In the genomic region with DNA sequence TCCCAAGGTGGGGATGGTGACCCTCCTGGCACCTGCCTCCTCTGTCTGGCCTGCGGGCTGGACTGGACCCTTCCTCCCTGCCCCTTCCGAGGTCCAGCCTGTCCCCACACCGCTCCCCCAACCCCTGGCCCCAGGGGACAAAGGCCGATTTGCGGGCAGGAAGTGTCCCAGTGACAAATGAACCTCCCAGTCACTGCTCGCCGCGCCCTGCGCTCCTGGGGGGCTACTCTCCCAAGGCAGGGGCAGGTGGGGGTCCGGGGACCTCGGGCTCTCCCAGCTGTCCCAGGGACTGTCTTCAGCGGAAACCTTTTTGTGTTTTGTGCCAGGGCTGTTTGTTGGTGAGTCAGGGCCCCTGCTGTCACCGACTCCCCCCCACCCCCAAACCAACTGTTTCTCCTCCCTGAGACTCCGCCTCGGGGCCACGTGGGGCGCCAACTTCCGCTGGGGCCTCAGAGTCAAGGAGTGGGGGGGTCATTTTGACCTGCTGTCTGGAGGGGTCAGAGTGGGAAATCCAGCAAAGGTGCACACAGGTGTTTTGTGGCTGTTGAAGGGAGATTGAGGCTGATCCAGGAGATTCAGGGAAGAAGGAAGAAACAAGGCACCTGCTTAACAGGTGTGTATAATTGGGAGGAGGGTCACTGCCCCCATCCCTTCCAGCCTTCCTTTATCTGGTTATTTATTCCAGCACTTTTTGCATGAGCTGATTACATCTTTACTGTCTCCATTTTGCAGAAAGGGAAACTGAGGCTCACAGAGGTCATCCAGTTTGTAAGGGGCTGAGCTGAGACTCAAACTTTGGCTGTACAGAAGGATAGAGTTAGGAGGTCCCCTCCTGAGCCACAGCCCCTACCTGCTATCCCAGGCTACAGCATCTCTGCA, we compare ENCODE assay signal across 7 cellular contexts. TPM values are rescaled to one million over a fixed set of nuclear protein-coding genes. Genes with fewer than 3 reads are reported as not detected.
DNase-seq lines count a peak whose midpoint lies in the region; ATAC-seq, FAIRE-seq and TF ChIP-seq lines count a peak whose summit lies in the region.

No MANE protein-coding gene starts in this region.

- H3K9me3 ChIP-seq in K562 (replicated peaks; ENCODE audit: control insufficient read depth, insufficient read depth, low read depth, low read length), result no peaks in the 10 kb centered on the region
- H3K9me3 ChIP-seq in keratinocyte (ENCODE audit: control insufficient read depth, low read depth, low read length), result no peaks in the 10 kb centered on the region

- H3K9ac ChIP-seq in K562 (ENCODE audit: insufficient read depth in 1 of 2, low read depth in 2 of 2, low read length in 2 of 2), result peak overlapping the region; percentile 83 to 91
- H3K9ac ChIP-seq in keratinocyte (ENCODE audit: control insufficient read depth, extremely low read depth, insufficient read depth, low read length), result peak overlapping the region; percentile 22

- H3K9me1 ChIP-seq in K562 (ENCODE audit: control insufficient read depth, insufficient read depth, low read length) (no peaks in the 10 kb centered on the region), keratinocyte (ENCODE audit: control insufficient read depth, extremely low read depth, insufficient read depth, low read length) (no peaks in the 10 kb centered on the region)

- H3K79me2 ChIP-seq in K562 (ENCODE audit: control insufficient read depth, insufficient read depth, low read length) (peaks cover 29% of the 10 kb centered on the region), keratinocyte (ENCODE audit: control insufficient read depth, insufficient read depth, low read length) (no peaks in the 10 kb centered on the region)

- FAIRE-seq in K562 (lab: Jason Lieb, UNC) (peak; percentile 71), keratinocyte (lab: Jason Lieb, UNC) (no peak)

- H3K4me3 ChIP-seq in K562, result peak overlapping the region; percentile 97
- peak overlapping the region; percentile 44 to 73 (median 66) for H3K4me3 ChIP-seq in keratinocyte (ENCODE audit: control insufficient read depth in 2 of 3, extremely low read depth in 1 of 3, insufficient read depth in 2 of 3, low read depth in 1 of 3, low read length in 3 of 3)

- DNase-seq in HuH-7.5 (ENCODE audit: low spot score), result peak; percentile 68
- DNase-seq in UCSD-AML1 (lab: John Stamatoyannopoulos, UW; ENCODE audit: unreplicated experiment), result peak; percentile 67
- DNase-seq in K562 (ENCODE audit: extremely low read depth in 1 of 4, low spot score in 3 of 4), result peak; percentile 80 to 91 (median 86)
- DNase-seq in keratinocyte (ENCODE audit: low read depth, low spot score), result no peak
- DNase-seq in stimulated activated CD4-positive, alpha-beta T cell treated with anti-CD3 and anti-CD28 coated beads, Interleukin-1b, Interleukin-23, amount 100 ng/mL, for 24 hours (ENCODE audit: low read depth in 4 of 4, low spot score in 1 of 4), result peak in 3 of 4 experiments; percentile 32 to 61 (median 54)
- DNase-seq in NCI-H187 treated with DMSO at 0.1 percent for 48 hours (lab: John Stamatoyannopoulos, UW), result no peak

- TF ChIP-seq RAD21 in K562 (CRISPR knock-in tag; conservative IDR thresholded peaks at IDR 0.05 in 1 of 2, IDR thresholded peaks at IDR 0.05 in 1 of 2), result peak in 1 of 2 experiments; percentile 12; a peak in 1 of 4 replicates

- CTCF ChIA-PET in K562 (lab: Yijun Ruan, JAX; ENCODE audit: low intra/inter-chr PET ratio), result interaction anchor here (0.6 to 0.8 kb wide), 3 partner anchors 19 to 282 kb away, joined by 3 to 4 read pairs (median 3); a partner anchor contains a TSS

- peak; percentile 40 for TF ChIP-seq EP300 in K562 (IDR thresholded peaks at IDR 0.05; ENCODE audit: low read length)

- TF ChIP-seq CTCF in K562 (IDR thresholded peaks at IDR 0.05 in 2 of 3, conservative IDR thresholded peaks at IDR 0.05 in 1 of 3; ENCODE audit: insufficient read depth in 2 of 3, low read depth in 1 of 3, low read length in 3 of 3) (peak; percentile 23 to 41 (median 25); a peak in 3 of 6 replicates), keratinocyte (optimal IDR thresholded peaks at IDR 0.05 in 1 of 3, IDR thresholded peaks at IDR 0.05 in 1 of 3, conservative IDR thresholded peaks at IDR 0.05 in 1 of 3; ENCODE audit: extremely low read depth in 1 of 3, insufficient read depth in 2 of 3, low read length in 3 of 3) (no peak)

- ATAC-seq in GM18498 (IDR thresholded peaks at IDR 0.05; ENCODE audit: unreplicated experiment) (peak; percentile 59), K562 (peak; percentile 89)

- H3K27me3 ChIP-seq in K562 (ENCODE audit: control insufficient read depth in 2 of 2, insufficient read depth in 2 of 2, low read length in 2 of 2) (no peaks in the 10 kb centered on the region), keratinocyte (ENCODE audit: control insufficient read depth, extremely low read depth, insufficient read depth, low read length) (no peaks in the 10 kb centered on the region)

- 0% methylated on average over 14 of the region's 18 CpGs for WGBS in K562 (ENCODE audit: insufficient coverage, low coverage, missing lambda C conversion rate)

- peak; percentile 74 for TF ChIP-seq POLR2A in K562 (conservative IDR thresholded peaks at IDR 0.05)

- no peaks in the 10 kb centered on the region for H4K20me1 ChIP-seq in K562 (replicated peaks; ENCODE audit: control insufficient read depth, insufficient read depth, low read length)
- H4K20me1 ChIP-seq in keratinocyte (ENCODE audit: control insufficient read depth, extremely low read depth, insufficient read depth, low read length), result no peaks in the 10 kb centered on the region

- POLR2A ChIA-PET in K562 (lab: Yijun Ruan, JAX), result interaction anchor here (1.5 to 7.9 kb wide), 6 partner anchors 18 to 61 kb away, joined by 3 to 106 read pairs (median 10); a partner anchor contains a TSS

- BruUV-seq in K562 (replicated peaks; lab: Mats Ljungman, UMichigan), result TSS peak; percentile 59

- H3K36me3 ChIP-seq in K562 (ENCODE audit: control insufficient read depth, insufficient read depth, low read length), result peaks cover 37% of the 10 kb centered on the region
- H3K36me3 ChIP-seq in keratinocyte (ENCODE audit: control insufficient read depth in 2 of 2, extremely low read depth in 1 of 2, insufficient read depth in 2 of 2, low read length in 2 of 2), result no peaks in the 10 kb centered on the region

- H2AFZ ChIP-seq in K562 (ENCODE audit: low read depth, low read length) (peak overlapping the region; percentile 84), keratinocyte (ENCODE audit: control insufficient read depth, low read length) (peak overlapping the region; percentile 82)

- in situ Hi-C loops in K562 (cut with MboI), result loop anchor here (5.0 kb wide), 1 partner anchor 66 kb away; no protein-coding TSS in a partner anchor

- H3K4me1 ChIP-seq in K562 (replicated peaks in 1 of 2; ENCODE audit: control insufficient read depth in 2 of 2, insufficient read depth in 2 of 2, low read length in 2 of 2) (peaks cover 9 to 36% of the 10 kb centered on the region in 2 experiments; a peak in 4 of 5 replicates), keratinocyte (ENCODE audit: control insufficient read depth, extremely low read depth, insufficient read depth, low read length) (peaks cover 36% of the 10 kb centered on the region)

- H3K4me2 ChIP-seq in K562 (ENCODE audit: insufficient read depth, low read length), result peak overlapping the region; percentile 93
- peak overlapping the region; percentile 74 for H3K4me2 ChIP-seq in keratinocyte (ENCODE audit: control insufficient read depth, extremely low read depth, insufficient read depth, low read depth, low read length)

- peak overlapping the region; percentile 92 for H3K27ac ChIP-seq in K562 (ENCODE audit: extremely low read depth, low read depth, low read length)
- H3K27ac ChIP-seq in keratinocyte (ENCODE audit: control insufficient read depth, insufficient read depth, low read length), result no peak overlapping the region

- dilution Hi-C loops in keratinocyte (cut with MboI; ENCODE audit: extremely low pct_ligation_motif_present, low sequenced_read_pairs), result no loop called here

- intact Hi-C loops in K562 (cut with micrococcal nuclease), result loop anchor here (2.0 kb wide), 1 partner anchor 68 kb away; no protein-coding TSS in a partner anchor

RNA-seq across cellular contexts. Expression of a gene that starts 0.8 kb away (rescaled TPM):
- total RNA-seq in K562 (2011; cell fraction: chromatin; rRNA removed; ENCODE audit: low replicate concordance), result 44.2 and 152 TPM in 2 replicates
- total RNA-seq in K562 (2011; cell fraction: nucleolus; rRNA removed), result 93.0 and 102 TPM in 2 replicates
- total RNA-seq in K562 (2011; cell fraction: nucleoplasm; rRNA removed), result 67.2 and 79.3 TPM in 2 replicates
- total RNA-seq in K562 (2014; rRNA removed) (29.5 and 33.8 TPM in 2 replicates), K562 (2014; rRNA removed; fragmentation: Illumina TruSeq; extraction: Trizol) (32.2 and 33.5 TPM in 2 replicates), K562 (2015; rRNA removed; fragmentation: Illumina TruSeq; extraction: Trizol) (37.3 and 38.5 TPM in 2 replicates), K562 (2021) (61.7 and 69.6 TPM in 2 replicates)
- polyA plus RNA-seq in K562 (2011; rRNA removed) (37.8 and 43.0 TPM in 2 replicates), K562 (2014; fragmentation: Illumina TruSeq; extraction: Trizol) (36.1 and 36.4 TPM in 2 replicates), K562 (2014; fragmentation: Nextera tagmentation; extraction: Ambion mirVana) (10 to 100 TPM in 1 of 2 experiments, 1 to 10 TPM in 1; 10.0 to 13.4 TPM), K562 (2014; rRNA removed) (32.1 and 33.5 TPM in 2 replicates), keratinocyte (4.8 to 5.8 TPM (median 5.6 TPM) in 3 replicates)
- 33.8 and 35.3 TPM in 2 replicates for polyA plus RNA-seq in K562 (2011; cell fraction: cytosol; rRNA removed)
- polyA plus RNA-seq in K562 (2011; cell fraction: nucleus; rRNA removed), result 40.8 and 54.8 TPM in 2 replicates
- polyA plus RNA-seq in K562 (2012), result 28.3 and 41.7 TPM in 2 replicates
- polyA minus RNA-seq in K562 (2011; rRNA and poly(A)+ RNA removed), result 49.2 and 73.9 TPM in 2 replicates
- 39.5 and 43.2 TPM in 2 replicates for polyA minus RNA-seq in K562 (2011; cell fraction: cytosol; rRNA and poly(A)+ RNA removed)
- 33.0 and 37.7 TPM in 2 replicates for polyA minus RNA-seq in K562 (2011; cell fraction: nucleus; rRNA and poly(A)+ RNA removed)
- 1.3 TPM for polyA plus RNA-seq in keratinocyte (2011; ENCODE audit: low read depth)
- 4.0 and 4.4 TPM in 2 replicates for polyA plus RNA-seq in keratinocyte (2011; cell fraction: cytosol; rRNA removed)
- 9.2 and 10.9 TPM in 2 replicates for polyA plus RNA-seq in keratinocyte (2011; cell fraction: nucleus; rRNA removed)
- polyA plus RNA-seq in keratinocyte (2012; ENCODE audit: low replicate concordance), result 4.5 and 4.8 TPM in 2 replicates
- 8.9 to 13.1 TPM (median 11.7 TPM) in 3 replicates for polyA minus RNA-seq in keratinocyte
- 7.5 TPM for polyA minus RNA-seq in keratinocyte (2011; cell fraction: cytosol; rRNA and poly(A)+ RNA removed)
- 6.7 and 7.3 TPM in 2 replicates for polyA minus RNA-seq in keratinocyte (2011; cell fraction: nucleus; rRNA and poly(A)+ RNA removed)

RNA-seq across cellular contexts. Expression of a gene that starts 18.4 kb away (rescaled TPM):
- total RNA-seq in K562 (2011; cell fraction: chromatin; rRNA removed; ENCODE audit: low replicate concordance), result 34.5 and 96.0 TPM in 2 replicates
- total RNA-seq in K562 (2011; cell fraction: nucleolus; rRNA removed), result 110 and 120 TPM in 2 replicates
- total RNA-seq in K562 (2011; cell fraction: nucleoplasm; rRNA removed), result 70.1 and 74.1 TPM in 2 replicates
- total RNA-seq in K562 (2014; rRNA removed) (763 and 822 TPM in 2 replicates), K562 (2014; rRNA removed; fragmentation: Illumina TruSeq; extraction: Trizol) (202 and 208 TPM in 2 replicates), K562 (2015; rRNA removed; fragmentation: Illumina TruSeq; extraction: Trizol) (273 and 275 TPM in 2 replicates), K562 (2021) (362 and 385 TPM in 2 replicates)
- polyA plus RNA-seq in K562 (2011; rRNA removed) (188 and 201 TPM in 2 replicates), K562 (2014; fragmentation: Illumina TruSeq; extraction: Trizol) (126 and 203 TPM in 2 replicates), K562 (2014; fragmentation: Nextera tagmentation; extraction: Ambion mirVana) (10 to 100 TPM; 11.9 to 29.7 TPM), K562 (2014; rRNA removed) (674 and 746 TPM in 2 replicates), keratinocyte (150 to 170 TPM (median 162 TPM) in 3 replicates)
- polyA plus RNA-seq in K562 (2011; cell fraction: cytosol; rRNA removed), result 294 and 432 TPM in 2 replicates
- 206 and 249 TPM in 2 replicates for polyA plus RNA-seq in K562 (2011; cell fraction: nucleus; rRNA removed)
- polyA plus RNA-seq in K562 (2012), result 245 and 279 TPM in 2 replicates
- 38.4 and 39.9 TPM in 2 replicates for polyA minus RNA-seq in K562 (2011; rRNA and poly(A)+ RNA removed)
- polyA minus RNA-seq in K562 (2011; cell fraction: cytosol; rRNA and poly(A)+ RNA removed), result 64.5 and 67.5 TPM in 2 replicates
- 48.1 and 57.9 TPM in 2 replicates for polyA minus RNA-seq in K562 (2011; cell fraction: nucleus; rRNA and poly(A)+ RNA removed)
- polyA plus RNA-seq in keratinocyte (2011; ENCODE audit: low read depth), result 50.4 TPM
- 74.7 and 141 TPM in 2 replicates for polyA plus RNA-seq in keratinocyte (2011; cell fraction: cytosol; rRNA removed)
- polyA plus RNA-seq in keratinocyte (2011; cell fraction: nucleus; rRNA removed), result 41.7 and 45.2 TPM in 2 replicates
- 86.5 and 186 TPM in 2 replicates for polyA plus RNA-seq in keratinocyte (2012; ENCODE audit: low replicate concordance)
- 30.7 to 49.0 TPM (median 33.8 TPM) in 3 replicates for polyA minus RNA-seq in keratinocyte
- polyA minus RNA-seq in keratinocyte (2011; cell fraction: cytosol; rRNA and poly(A)+ RNA removed), result 109 TPM
- polyA minus RNA-seq in keratinocyte (2011; cell fraction: nucleus; rRNA and poly(A)+ RNA removed), result 16.4 and 21.7 TPM in 2 replicates

RNA-seq across cellular contexts. Expression of a gene that starts 44.7 kb away (rescaled TPM):
- 25.1 and 116 TPM in 2 replicates for total RNA-seq in K562 (2011; cell fraction: chromatin; rRNA removed; ENCODE audit: low replicate concordance)
- total RNA-seq in K562 (2011; cell fraction: nucleolus; rRNA removed), result 214 and 262 TPM in 2 replicates
- total RNA-seq in K562 (2011; cell fraction: nucleoplasm; rRNA removed), result 94.6 and 109 TPM in 2 replicates
- total RNA-seq in K562 (2014; rRNA removed), result 78.0 and 82.4 TPM in 2 replicates
- total RNA-seq in K562 (2014; rRNA removed; fragmentation: Illumina TruSeq; extraction: Trizol), result 7.3 TPM in 2 replicates
- total RNA-seq in K562 (2015; rRNA removed; fragmentation: Illumina TruSeq; extraction: Trizol), result 10.1 and 11.0 TPM in 2 replicates
- 69.8 and 74.5 TPM in 2 replicates for total RNA-seq in K562 (2021)
- polyA plus RNA-seq in K562 (2011; rRNA removed), result 12.5 TPM in 2 replicates
- polyA plus RNA-seq in K562 (2011; cell fraction: cytosol; rRNA removed), result 31.8 and 127 TPM in 2 replicates
- 21.6 and 59.4 TPM in 2 replicates for polyA plus RNA-seq in K562 (2011; cell fraction: nucleus; rRNA removed)
- polyA plus RNA-seq in K562 (2012), result 50.1 and 369 TPM in 2 replicates
- 19.3 and 47.1 TPM in 2 replicates for polyA plus RNA-seq in K562 (2014; fragmentation: Illumina TruSeq; extraction: Trizol)
- 1 to 10 TPM; 2.3 to 2.9 TPM for polyA plus RNA-seq in K562 (2014; fragmentation: Nextera tagmentation; extraction: Ambion mirVana)
- 57.2 and 67.4 TPM in 2 replicates for polyA plus RNA-seq in K562 (2014; rRNA removed)
- 2.4 and 5.6 TPM in 2 replicates for polyA minus RNA-seq in K562 (2011; rRNA and poly(A)+ RNA removed)
- polyA minus RNA-seq in K562 (2011; cell fraction: cytosol; rRNA and poly(A)+ RNA removed), result 31.8 and 32.2 TPM in 2 replicates
- 18.5 and 24.2 TPM in 2 replicates for polyA minus RNA-seq in K562 (2011; cell fraction: nucleus; rRNA and poly(A)+ RNA removed)
- polyA plus RNA-seq in keratinocyte, result 0.27 to 0.49 TPM (median 0.31 TPM) in 3 replicates
- 13.0 TPM for polyA plus RNA-seq in keratinocyte (2011; ENCODE audit: low read depth)
- polyA plus RNA-seq in keratinocyte (2011; cell fraction: cytosol; rRNA removed), result 0.56 and 0.99 TPM in 2 replicates
- polyA plus RNA-seq in keratinocyte (2011; cell fraction: nucleus; rRNA removed), result 1.9 and 2.4 TPM in 2 replicates
- polyA plus RNA-seq in keratinocyte (2012; ENCODE audit: low replicate concordance), result 0.39 and 61.8 TPM in 2 replicates
- polyA minus RNA-seq in keratinocyte, result 0.20 to 1.0 TPM in 2 of 3 replicates, not detected in the other
- polyA minus RNA-seq in keratinocyte (2011; cell fraction: cytosol; rRNA and poly(A)+ RNA removed), result not detected
- polyA minus RNA-seq in keratinocyte (2011; cell fraction: nucleus; rRNA and poly(A)+ RNA removed), result 1.6 and 2.0 TPM in 2 replicates

RNA-seq across cellular contexts. Expression of a gene that starts 56.2 kb away (rescaled TPM):
- 0.25 TPM in 1 of 2 replicates, not detected in the other for total RNA-seq in K562 (2011; cell fraction: chromatin; rRNA removed; ENCODE audit: low replicate concordance)
- 0.39 and 0.50 TPM in 2 replicates for total RNA-seq in K562 (2011; cell fraction: nucleolus; rRNA removed)
- total RNA-seq in K562 (2011; cell fraction: nucleoplasm; rRNA removed), result 0.22 TPM in 1 of 2 replicates, not detected in the other
- total RNA-seq in K562 (2014; rRNA removed) (0.18 and 0.29 TPM in 2 replicates), K562 (2014; rRNA removed; fragmentation: Illumina TruSeq; extraction: Trizol) (0.07 TPM in 1 of 2 replicates, not detected in the other), K562 (2015; rRNA removed; fragmentation: Illumina TruSeq; extraction: Trizol) (0.30 and 0.36 TPM in 2 replicates), K562 (2021) (0.09 and 0.22 TPM in 2 replicates)
- polyA plus RNA-seq in K562 (2011; rRNA removed) (0.10 and 0.42 TPM in 2 replicates), K562 (2014; fragmentation: Illumina TruSeq; extraction: Trizol) (0.10 and 0.25 TPM in 2 replicates), K562 (2014; fragmentation: Nextera tagmentation; extraction: Ambion mirVana) (not detected), K562 (2014; rRNA removed) (0.08 TPM in 1 of 2 replicates, not detected in the other), keratinocyte (not detected in 3 replicates)
- polyA plus RNA-seq in K562 (2011; cell fraction: cytosol; rRNA removed), result 0.31 and 0.41 TPM in 2 replicates
- polyA plus RNA-seq in K562 (2011; cell fraction: nucleus; rRNA removed), result 0.20 and 0.53 TPM in 2 replicates
- 0.33 and 1.1 TPM in 2 replicates for polyA plus RNA-seq in K562 (2012)
- 0.11 and 0.18 TPM in 2 replicates for polyA minus RNA-seq in K562 (2011; rRNA and poly(A)+ RNA removed)
- polyA minus RNA-seq in K562 (2011; cell fraction: cytosol; rRNA and poly(A)+ RNA removed), result 0.57 and 1.1 TPM in 2 replicates
- 0.13 and 0.67 TPM in 2 replicates for polyA minus RNA-seq in K562 (2011; cell fraction: nucleus; rRNA and poly(A)+ RNA removed)
- not detected for polyA plus RNA-seq in keratinocyte (2011; ENCODE audit: low read depth)
- not detected in 2 replicates for polyA plus RNA-seq in keratinocyte (2011; cell fraction: cytosol; rRNA removed)
- not detected in 2 replicates for polyA plus RNA-seq in keratinocyte (2011; cell fraction: nucleus; rRNA removed)
- not detected in 2 replicates for polyA plus RNA-seq in keratinocyte (2012; ENCODE audit: low replicate concordance)
- not detected in 3 replicates for polyA minus RNA-seq in keratinocyte
- not detected for polyA minus RNA-seq in keratinocyte (2011; cell fraction: cytosol; rRNA and poly(A)+ RNA removed)
- polyA minus RNA-seq in keratinocyte (2011; cell fraction: nucleus; rRNA and poly(A)+ RNA removed), result not detected in 2 replicates

RNA-seq across cellular contexts. Expression of a gene that starts 59.8 kb away (rescaled TPM):
- total RNA-seq in K562 (2011; cell fraction: chromatin; rRNA removed; ENCODE audit: low replicate concordance), result 31.7 and 143 TPM in 2 replicates
- total RNA-seq in K562 (2011; cell fraction: nucleolus; rRNA removed), result 201 and 240 TPM in 2 replicates
- total RNA-seq in K562 (2011; cell fraction: nucleoplasm; rRNA removed), result 97.7 and 104 TPM in 2 replicates
- total RNA-seq in K562 (2014; rRNA removed) (279 and 297 TPM in 2 replicates), K562 (2014; rRNA removed; fragmentation: Illumina TruSeq; extraction: Trizol) (17.4 and 22.6 TPM in 2 replicates), K562 (2015; rRNA removed; fragmentation: Illumina TruSeq; extraction: Trizol) (33.1 and 33.7 TPM in 2 replicates), K562 (2021) (245 and 286 TPM in 2 replicates)
- polyA plus RNA-seq in K562 (2011; rRNA removed) (74.2 and 83.0 TPM in 2 replicates), K562 (2014; fragmentation: Illumina TruSeq; extraction: Trizol) (42.3 and 63.5 TPM in 2 replicates), K562 (2014; fragmentation: Nextera tagmentation; extraction: Ambion mirVana) (10 to 100 TPM in 1 of 2 experiments, 1 to 10 TPM in 1; 6.4 to 11.8 TPM), K562 (2014; rRNA removed) (210 and 216 TPM in 2 replicates), keratinocyte (17.2 to 36.7 TPM (median 20.7 TPM) in 3 replicates)
- polyA plus RNA-seq in K562 (2011; cell fraction: cytosol; rRNA removed), result 93.8 and 405 TPM in 2 replicates
- polyA plus RNA-seq in K562 (2011; cell fraction: nucleus; rRNA removed), result 78.6 and 150 TPM in 2 replicates
- 73.8 and 111 TPM in 2 replicates for polyA plus RNA-seq in K562 (2012)
- 27.0 and 65.5 TPM in 2 replicates for polyA minus RNA-seq in K562 (2011; rRNA and poly(A)+ RNA removed)
- polyA minus RNA-seq in K562 (2011; cell fraction: cytosol; rRNA and poly(A)+ RNA removed), result 243 and 277 TPM in 2 replicates
- polyA minus RNA-seq in K562 (2011; cell fraction: nucleus; rRNA and poly(A)+ RNA removed), result 89.5 and 108 TPM in 2 replicates
- polyA plus RNA-seq in keratinocyte (2011; ENCODE audit: low read depth), result 36.2 TPM
- 13.4 and 56.6 TPM in 2 replicates for polyA plus RNA-seq in keratinocyte (2011; cell fraction: cytosol; rRNA removed)
- polyA plus RNA-seq in keratinocyte (2011; cell fraction: nucleus; rRNA removed), result 31.1 and 77.4 TPM in 2 replicates
- 25.3 and 35.2 TPM in 2 replicates for polyA plus RNA-seq in keratinocyte (2012; ENCODE audit: low replicate concordance)
- 8.8 to 21.5 TPM (median 11.9 TPM) in 3 replicates for polyA minus RNA-seq in keratinocyte
- polyA minus RNA-seq in keratinocyte (2011; cell fraction: cytosol; rRNA and poly(A)+ RNA removed), result 116 TPM
- polyA minus RNA-seq in keratinocyte (2011; cell fraction: nucleus; rRNA and poly(A)+ RNA removed), result 81.8 and 91.2 TPM in 2 replicates

Comparison
In these comparisons a context has a peak if more than half of its experiments do, and no peak if none do; other contexts are left out.
1. DNase-seq: peak in HuH-7.5 (single experiment), UCSD-AML1 (single experiment), K562 (4 of 4) and stimulated activated CD4-positive, alpha-beta T cell treated with anti-CD3 and anti-CD28 coated beads, Interleukin-1b, Interleukin-23, amount 100 ng/mL, for 24 hours (3 of 4); none in keratinocyte (single experiment) and NCI-H187 treated with DMSO at 0.1 percent for 48 hours (single experiment).
2. CTCF ChIP-seq: peak in K562 (3 of 3); none in keratinocyte (0 of 3).